ENCODE assay signal across 2 cellular contexts in genomic region chr1:147177611-147178370, GRCh38.
TF ChIP-seq lines count a peak whose summit lies in the region.

No MANE protein-coding gene starts in this region.

TF ChIP-seq in SK-N-SH, 30 proteins besides CTCF, POLR2A, EP300 and RAD21 (continued from another document):
- TF ChIP-seq NFIC (IDR thresholded peaks at IDR 0.05; ENCODE audit: borderline replicate concordance): no peak
- no peak for TF ChIP-seq POLR2AphosphoS5 (IDR thresholded peaks at IDR 0.05; ENCODE audit: low read depth, low read length)
- TF ChIP-seq YY1 (IDR thresholded peaks at IDR 0.05; ENCODE audit: low read depth): no peak
- no peak for TF ChIP-seq REST (IDR thresholded peaks at IDR 0.05; ENCODE audit: low read depth, low read length)
- no peak for TF ChIP-seq GABPA (IDR thresholded peaks at IDR 0.05; ENCODE audit: low read depth)
- TF ChIP-seq, protein P1, sequence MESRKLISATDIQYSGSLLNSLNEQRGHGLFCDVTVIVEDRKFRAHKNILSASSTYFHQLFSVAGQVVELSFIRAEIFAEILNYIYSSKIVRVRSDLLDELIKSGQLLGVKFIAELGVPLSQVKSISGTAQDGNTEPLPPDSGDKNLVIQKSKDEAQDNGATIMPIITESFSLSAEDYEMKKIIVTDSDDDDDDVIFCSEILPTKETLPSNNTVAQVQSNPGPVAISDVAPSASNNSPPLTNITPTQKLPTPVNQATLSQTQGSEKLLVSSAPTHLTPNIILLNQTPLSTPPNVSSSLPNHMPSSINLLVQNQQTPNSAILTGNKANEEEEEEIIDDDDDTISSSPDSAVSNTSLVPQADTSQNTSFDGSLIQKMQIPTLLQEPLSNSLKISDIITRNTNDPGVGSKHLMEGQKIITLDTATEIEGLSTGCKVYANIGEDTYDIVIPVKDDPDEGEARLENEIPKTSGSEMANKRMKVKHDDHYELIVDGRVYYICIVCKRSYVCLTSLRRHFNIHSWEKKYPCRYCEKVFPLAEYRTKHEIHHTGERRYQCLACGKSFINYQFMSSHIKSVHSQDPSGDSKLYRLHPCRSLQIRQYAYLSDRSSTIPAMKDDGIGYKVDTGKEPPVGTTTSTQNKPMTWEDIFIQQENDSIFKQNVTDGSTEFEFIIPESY (IDR thresholded peaks at IDR 0.05; ENCODE audit: borderline replicate concordance, low read depth): no peak
- TF ChIP-seq FOXJ3 (CRISPR knock-in tag; IDR thresholded peaks at IDR 0.05): no peak

TF ChIP-seq in SK-N-SH treated with all-trans-retinoic acid at 6 μM for 48 hours, 23 proteins besides CTCF, POLR2A, EP300 and RAD21 (continued from another document):
- no peak for TF ChIP-seq PATZ1 (CRISPR knock-in tag; IDR thresholded peaks at IDR 0.05; ENCODE audit: borderline replicate concordance)
- TF ChIP-seq ZNF8 (CRISPR knock-in tag; IDR thresholded peaks at IDR 0.05): no peak
- TF ChIP-seq CSRNP3 (CRISPR knock-in tag; IDR thresholded peaks at IDR 0.05): no peak
- TF ChIP-seq, protein P2, sequence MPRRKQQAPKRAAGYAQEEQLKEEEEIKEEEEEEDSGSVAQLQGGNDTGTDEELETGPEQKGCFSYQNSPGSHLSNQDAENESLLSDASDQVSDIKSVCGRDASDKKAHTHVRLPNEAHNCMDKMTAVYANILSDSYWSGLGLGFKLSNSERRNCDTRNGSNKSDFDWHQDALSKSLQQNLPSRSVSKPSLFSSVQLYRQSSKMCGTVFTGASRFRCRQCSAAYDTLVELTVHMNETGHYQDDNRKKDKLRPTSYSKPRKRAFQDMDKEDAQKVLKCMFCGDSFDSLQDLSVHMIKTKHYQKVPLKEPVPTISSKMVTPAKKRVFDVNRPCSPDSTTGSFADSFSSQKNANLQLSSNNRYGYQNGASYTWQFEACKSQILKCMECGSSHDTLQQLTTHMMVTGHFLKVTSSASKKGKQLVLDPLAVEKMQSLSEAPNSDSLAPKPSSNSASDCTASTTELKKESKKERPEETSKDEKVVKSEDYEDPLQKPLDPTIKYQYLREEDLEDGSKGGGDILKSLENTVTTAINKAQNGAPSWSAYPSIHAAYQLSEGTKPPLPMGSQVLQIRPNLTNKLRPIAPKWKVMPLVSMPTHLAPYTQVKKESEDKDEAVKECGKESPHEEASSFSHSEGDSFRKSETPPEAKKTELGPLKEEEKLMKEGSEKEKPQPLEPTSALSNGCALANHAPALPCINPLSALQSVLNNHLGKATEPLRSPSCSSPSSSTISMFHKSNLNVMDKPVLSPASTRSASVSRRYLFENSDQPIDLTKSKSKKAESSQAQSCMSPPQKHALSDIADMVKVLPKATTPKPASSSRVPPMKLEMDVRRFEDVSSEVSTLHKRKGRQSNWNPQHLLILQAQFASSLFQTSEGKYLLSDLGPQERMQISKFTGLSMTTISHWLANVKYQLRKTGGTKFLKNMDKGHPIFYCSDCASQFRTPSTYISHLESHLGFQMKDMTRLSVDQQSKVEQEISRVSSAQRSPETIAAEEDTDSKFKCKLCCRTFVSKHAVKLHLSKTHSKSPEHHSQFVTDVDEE (CRISPR knock-in tag; IDR thresholded peaks at IDR 0.05): no peak
- no peak for TF ChIP-seq ZC3H10 (CRISPR knock-in tag; IDR thresholded peaks at IDR 0.05)
- no peak for TF ChIP-seq BACH2 (CRISPR knock-in tag; IDR thresholded peaks at IDR 0.05; ENCODE audit: borderline replicate concordance)
- no peak for TF ChIP-seq ZFP3 (CRISPR knock-in tag; IDR thresholded peaks at IDR 0.05)
